ENCODE assay signal across 8 cellular contexts in the genomic region with DNA sequence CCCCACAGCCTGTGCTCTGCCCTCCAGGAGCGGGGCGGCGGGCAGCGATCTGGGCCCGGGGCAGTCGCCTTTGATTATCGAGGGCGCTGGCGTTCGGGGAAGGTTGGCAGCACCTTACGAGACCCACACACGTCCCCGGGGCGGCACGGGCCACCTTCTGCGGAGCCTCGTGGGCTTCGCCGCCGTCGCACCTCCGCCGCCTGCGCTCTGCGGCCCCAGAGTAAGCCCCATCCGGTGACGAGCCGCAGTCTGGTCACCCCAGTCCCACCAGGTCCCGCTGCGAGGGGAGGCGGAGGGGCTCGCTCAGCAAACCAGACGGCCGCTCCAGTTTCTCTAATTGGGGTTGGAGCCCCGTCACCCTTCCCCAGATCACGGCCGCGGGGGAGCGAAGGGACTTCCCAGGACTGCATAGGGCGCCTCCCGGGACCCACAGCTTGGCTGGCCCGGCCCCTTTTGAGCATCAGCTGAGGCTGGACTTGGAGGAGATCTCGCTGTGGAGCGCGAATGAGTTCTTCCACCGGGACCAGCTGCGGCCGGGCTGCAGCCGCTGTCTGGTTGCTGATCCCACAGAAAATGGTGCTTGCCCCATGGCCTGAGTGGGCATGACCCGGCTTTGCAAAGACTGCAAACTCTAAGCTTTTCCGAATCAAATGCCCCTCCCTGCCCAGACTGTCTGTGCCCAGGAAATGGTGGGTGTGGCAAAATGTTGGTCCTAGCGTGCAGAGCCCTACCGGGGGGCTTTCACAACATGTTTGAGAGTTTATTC. TPM values are rescaled to one million over a fixed set of nuclear protein-coding genes. Genes with fewer than 3 reads are reported as not detected.
A peak's percentile ranks its signal among the peaks of the same experiment; 100 is the strongest.
DNase-seq lines count a peak whose midpoint lies in the region; ATAC-seq and TF ChIP-seq lines count a peak whose summit lies in the region.

No MANE protein-coding gene starts in this region.

- H3K4ac ChIP-seq in IMR-90 (ENCODE audit: low read depth, low read length): peak overlapping the region; percentile 66

- H3K36me3 ChIP-seq in IMR-90 (ENCODE audit: control insufficient read depth, insufficient read depth, low read length): peaks cover 7% of the 10 kb centered on the region; the same call in 1 of the 2 replicates
- H3K36me3 ChIP-seq in effector memory CD4-positive, alpha-beta T cell (ENCODE audit: control insufficient read depth, insufficient read depth, low read length): peaks cover 2% of the 10 kb centered on the region
- H3K36me3 ChIP-seq in mesodermal cell (ENCODE audit: control insufficient read depth, insufficient read depth, low read length): no peaks in the 10 kb centered on the region

- H4K5ac ChIP-seq in IMR-90 (ENCODE audit: low read depth, low read length): no peak overlapping the region

- peak; percentile 76 for TF ChIP-seq POLR2A in IMR-90 (IDR thresholded peaks at IDR 0.05; ENCODE audit: low read depth, low read length)

- H4K8ac ChIP-seq in IMR-90 (ENCODE audit: low read depth in 2 of 2, low read length in 2 of 2): peak overlapping the region; percentile 21 to 60; a peak in 1 of 4 replicates

- peaks cover 11% of the 10 kb centered on the region for H3K4me1 ChIP-seq in IMR-90 (ENCODE audit: control insufficient read depth, insufficient read depth, low read length)
- H3K4me1 ChIP-seq in effector memory CD4-positive, alpha-beta T cell (ENCODE audit: control insufficient read depth, insufficient read depth, low read length, poor library complexity, severe bottlenecking): peaks cover 8% of the 10 kb centered on the region
- H3K4me1 ChIP-seq in mesodermal cell (ENCODE audit: control insufficient read depth, insufficient read depth, low read length, poor library complexity, severe bottlenecking): peaks cover 4% of the 10 kb centered on the region

- POLR2A ChIA-PET in IMR-90 (lab: Charles Lee; ENCODE audit: unreplicated experiment): interaction anchor here (0.7 to 1.2 kb wide), 3 partner anchors 8 to 30 kb away, joined by 3 to 6 read pairs (median 3); no protein-coding TSS in a partner anchor

- peak overlapping the region; percentile 93 for H2AK9ac ChIP-seq in IMR-90 (replicated peaks; ENCODE audit: low read depth, low read length, poor library complexity)

- peak overlapping the region; percentile 79 for H3K56ac ChIP-seq in IMR-90 (ENCODE audit: extremely low read depth, insufficient read depth, low read length)

- H3K18ac ChIP-seq in IMR-90 (ENCODE audit: low read depth, low read length): no peak overlapping the region

- H3K27me3 ChIP-seq in IMR-90 (ENCODE audit: control insufficient read depth, insufficient read depth, low read length): no peaks in the 10 kb centered on the region
- H3K27me3 ChIP-seq in effector memory CD4-positive, alpha-beta T cell (replicated peaks; ENCODE audit: control insufficient read depth, insufficient read depth, low read length, poor library complexity, severe bottlenecking): peaks cover 3% of the 10 kb centered on the region

- in situ Hi-C loops in IMR-90 (cut with MboI; ENCODE audit: low sequenced_read_pairs): loop anchor here (5.0 kb wide), 1 partner anchor 32 kb away; no protein-coding TSS in a partner anchor

- peak overlapping the region; percentile 89 for H2AFZ ChIP-seq in IMR-90 (replicated peaks; ENCODE audit: low read length, poor library complexity)

- DNase-seq in EH (ENCODE audit: low read depth) (peak; percentile 77), IMR-90 (peak; percentile 74), NCI-H2081 treated with DMSO at 0.1 percent for 48 hours (lab: John Stamatoyannopoulos, UW) (no peak)
- peak; percentile 54 to 65 for DNase-seq in activated CD4-positive, alpha-beta T cell treated with anti-CD3 and anti-CD28 coated beads, Interleukin-2, amount 50 U/mL, for 48 hours
- DNase-seq in effector memory CD4-positive, alpha-beta T cell: peak; percentile 47 to 68 (median 52)
- DNase-seq in stimulated activated effector memory CD8-positive, alpha-beta T cell treated with anti-CD3 and anti-CD28 coated beads, Interleukin-12 subunit alpha, Interleukin-12 subunit beta, amount 100 ng/mL, for 72 hours (ENCODE audit: low spot score in 2 of 2): peak; percentile 52 to 82

- H3K27ac Mint-ChIP-seq in stimulated activated effector memory CD8-positive, alpha-beta T cell treated with anti-CD3 and anti-CD28 coated beads, Interleukin-12 subunit alpha, Interleukin-12 subunit beta, amount 100 ng/mL, for 72 hours: peak overlapping the region; percentile 84

- ATAC-seq in GM21576 (IDR thresholded peaks at IDR 0.05; ENCODE audit: unreplicated experiment): peak; percentile 54
- peak; percentile 72 for ATAC-seq in IMR-90 (ENCODE audit: low read depth)
- peak; percentile 83 for ATAC-seq in stimulated activated effector memory CD8-positive, alpha-beta T cell treated with anti-CD3 and anti-CD28 coated beads, Interleukin-12 subunit alpha, Interleukin-12 subunit beta, amount 100 ng/mL, for 72 hours

- H3K9ac ChIP-seq in IMR-90 (ENCODE audit: low read depth, low read length): peak overlapping the region; percentile 73

- TF ChIP-seq CTCF in IMR-90 (conservative IDR thresholded peaks at IDR 0.05; ENCODE audit: low read depth, low read length): no peak

- peak overlapping the region; percentile 76 for H3K23ac ChIP-seq in IMR-90 (ENCODE audit: low read depth, low read length)

- peak overlapping the region; percentile 58 for H2BK120ac ChIP-seq in IMR-90 (ENCODE audit: low read depth, low read length)

- no peaks in the 10 kb centered on the region for H3K9me3 Mint-ChIP-seq in stimulated activated effector memory CD8-positive, alpha-beta T cell treated with anti-CD3 and anti-CD28 coated beads, Interleukin-12 subunit alpha, Interleukin-12 subunit beta, amount 100 ng/mL, for 72 hours

- H3K4me3 Mint-ChIP-seq in stimulated activated effector memory CD8-positive, alpha-beta T cell treated with anti-CD3 and anti-CD28 coated beads, Interleukin-12 subunit alpha, Interleukin-12 subunit beta, amount 100 ng/mL, for 72 hours: peak overlapping the region; percentile 78

- H3K27ac ChIP-seq in IMR-90 (ENCODE audit: insufficient read depth, low read length) (peak overlapping the region; percentile 71), mesodermal cell (ENCODE audit: low read depth, low read length, severe bottlenecking) (no peak overlapping the region)
- peak overlapping the region; percentile 64 for H3K27ac ChIP-seq in effector memory CD4-positive, alpha-beta T cell (ENCODE audit: insufficient read depth, low read length, poor library complexity, severe bottlenecking)

- H3K4me3 ChIP-seq in IMR-90 (ENCODE audit: insufficient read depth, low read depth, low read length) (peak overlapping the region; percentile 78), mesodermal cell (ENCODE audit: extremely low read depth, insufficient read depth, low read length, poor library complexity, severe bottlenecking) (peak overlapping the region; percentile 50)
- H3K4me3 ChIP-seq in effector memory CD4-positive, alpha-beta T cell (ENCODE audit: insufficient read depth, low read depth, low read length, poor library complexity, severe bottlenecking): peak overlapping the region; percentile 69

- no TSS peak for BruUV-seq in IMR-90 (replicated peaks; lab: Mats Ljungman, UMichigan)

- WGBS in IMR-90 (ENCODE audit: extremely low coverage in 2 of 2, insufficient read length in 1 of 2), 2 experiments: 1% methylated on average over 32 of the region's 53 CpGs; no CpG with 5 or more reads in 1 of the 2 experiments
- 1 to 4% methylated on average over 35 to 51 of the region's 53 CpGs for WGBS in mesodermal cell (ENCODE audit: insufficient coverage in 2 of 2), 2 experiments

- H3K14ac ChIP-seq in IMR-90 (replicated peaks; ENCODE audit: low read depth, low read length): peak overlapping the region; percentile 87

- H3K9me3 ChIP-seq in IMR-90 (ENCODE audit: control insufficient read depth, insufficient read depth, low read length) (no peaks in the 10 kb centered on the region), mesodermal cell (ENCODE audit: control insufficient read depth, low read length) (no peaks in the 10 kb centered on the region)
- no peaks in the 10 kb centered on the region for H3K9me3 ChIP-seq in effector memory CD4-positive, alpha-beta T cell (ENCODE audit: control insufficient read depth, low read length)

- H3K36me3 Mint-ChIP-seq in stimulated activated effector memory CD8-positive, alpha-beta T cell treated with anti-CD3 and anti-CD28 coated beads, Interleukin-12 subunit alpha, Interleukin-12 subunit beta, amount 100 ng/mL, for 72 hours: peaks cover 45% of the 10 kb centered on the region

- peak overlapping the region; percentile 0; the same call in 1 of the 3 replicates for H2BK15ac ChIP-seq in IMR-90 (ENCODE audit: low read depth, low read length)

- peak overlapping the region; percentile 85 for H2AK5ac ChIP-seq in IMR-90 (ENCODE audit: low read depth, low read length)

- no peak overlapping the region; the same call in 1 of the 2 replicates for H2BK20ac ChIP-seq in IMR-90 (ENCODE audit: low read depth, low read length)

- H2BK5ac ChIP-seq in IMR-90 (ENCODE audit: low read depth, low read length, poor library complexity, severe bottlenecking): peak overlapping the region; percentile 56

- no peak for TF ChIP-seq RAD21 in IMR-90 (IDR thresholded peaks at IDR 0.05; ENCODE audit: low read length)

- peaks cover 20% of the 10 kb centered on the region for H3K9me1 ChIP-seq in IMR-90 (ENCODE audit: insufficient read depth, low read length)

- H3K4me1 Mint-ChIP-seq in stimulated activated effector memory CD8-positive, alpha-beta T cell treated with anti-CD3 and anti-CD28 coated beads, Interleukin-12 subunit alpha, Interleukin-12 subunit beta, amount 100 ng/mL, for 72 hours: peaks cover 45% of the 10 kb centered on the region

- dilution Hi-C loops in IMR-90 (cut with HindIII; ENCODE audit: low sequenced_read_pairs, unreplicated experiment): no loop called here

- peaks cover 23 to 44% of the 10 kb centered on the region in 2 experiments for H3K79me1 ChIP-seq in IMR-90 (ENCODE audit: low read depth in 1 of 2, low read length in 2 of 2)

- peaks cover 38% of the 10 kb centered on the region for H4K20me1 ChIP-seq in IMR-90 (ENCODE audit: insufficient read depth, low read length)

- peak overlapping the region; percentile 86 for H3K4me2 ChIP-seq in IMR-90 (ENCODE audit: low read depth, low read length)

- H4K91ac ChIP-seq in IMR-90 (ENCODE audit: insufficient read depth, low read depth, low read length): peak overlapping the region; percentile 21; the same call in 1 of the 2 replicates

- intact Hi-C loops in IMR-90 (cut with micrococcal nuclease): loop anchor here (2.0 to 5.0 kb wide), 2 partner anchors 27 to 37 kb away; no protein-coding TSS in a partner anchor

- CTCF ChIA-PET in IMR-90 (lab: Yijun Ruan, JAX): interaction anchor here (0.8 kb wide), 1 partner anchor 112 kb away, joined by 3 read pairs; no protein-coding TSS in a partner anchor

TF ChIP-seq in IMR-90, 13 proteins besides CTCF, POLR2A, EP300 and RAD21 (continues in another document):
- TF ChIP-seq NFE2L2 (IDR thresholded peaks at IDR 0.05; ENCODE audit: low read depth, low read length) (no peak), CHD1 (IDR thresholded peaks at IDR 0.05; ENCODE audit: low read depth, low read length) (no peak; the same call in 1 of the 2 replicates)

RNA-seq across cellular contexts. Expression of gene LGALS3, which starts 0.6 kb away (rescaled TPM):
- total RNA-seq in IMR-90 (2012; rRNA removed): 84.4 and 145 TPM in 2 replicates
- 171 and 200 TPM in 2 replicates for polyA plus RNA-seq in IMR-90 (2012; rRNA removed)
- 106 and 210 TPM in 2 replicates for polyA plus RNA-seq in IMR-90 (2012; cell fraction: cytosol; rRNA removed)
- polyA plus RNA-seq in IMR-90 (2012; cell fraction: nucleus; rRNA removed; ENCODE audit: low replicate concordance): 122 and 127 TPM in 2 replicates
- 17.4 TPM for polyA plus RNA-seq in mesodermal cell (2013, experiment 1 of 2)
- 15.1 TPM for polyA plus RNA-seq in mesodermal cell (2013, experiment 2 of 2)
